ENCODE assay signal across 8 cellular contexts in the genomic region with DNA sequence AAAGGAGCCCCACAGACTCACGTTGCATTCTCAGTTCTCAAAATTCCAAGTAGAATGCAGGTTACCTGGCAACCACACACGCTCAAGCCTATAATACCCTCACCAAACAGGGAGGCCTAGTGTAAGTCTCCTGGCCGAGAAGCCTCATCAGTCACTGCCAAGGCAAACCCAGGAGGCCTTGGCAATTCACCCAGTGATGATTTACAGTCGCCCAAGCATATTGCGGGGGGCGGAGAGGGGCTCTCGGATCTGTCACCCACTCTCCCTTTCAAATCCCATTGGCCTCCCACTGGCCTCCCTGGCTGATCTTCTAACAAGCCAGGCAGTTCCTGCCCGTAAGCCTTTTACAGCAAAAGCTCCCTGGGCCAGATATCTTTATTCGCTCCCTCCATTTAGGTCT. TPM values are rescaled to one million over a fixed set of nuclear protein-coding genes. Genes with fewer than 3 reads are reported as not detected.
DNase-seq lines count a peak whose midpoint lies in the region; ATAC-seq and TF ChIP-seq lines count a peak whose summit lies in the region.

No MANE protein-coding gene starts in this region.

- intact Hi-C loops in activated CD4-positive, alpha-beta memory T cell treated with anti-CD3 and anti-CD28 coated beads for 36 hours (cut with micrococcal nuclease), result loop anchor here (5.0 kb wide), 1 partner anchor 115 kb away; no protein-coding TSS in a partner anchor
- intact Hi-C loops in left ventricle myocardium inferior (cut with micrococcal nuclease), result no loop called here

- H3K27me3 Mint-ChIP-seq in T-helper 2 cell treated with Interferon-gamma antibody and Interleukin-4, amounts not matched to agents 5 μg/mL and 100 μg/mL, for 36 hours (ENCODE audit: low read depth), result no peaks in the 10 kb centered on the region
- H3K27me3 Mint-ChIP-seq in activated CD4-positive, alpha-beta memory T cell treated with anti-CD3 and anti-CD28 coated beads for 36 hours, result no peaks in the 10 kb centered on the region

- H3K4me3 ChIP-seq in left ventricle myocardium inferior, result peak overlapping the region; percentile 96
- peak overlapping the region; percentile 90 for H3K4me3 ChIP-seq in skeletal muscle satellite cell (ENCODE audit: low read length)

- H3K4me2 ChIP-seq in skeletal muscle satellite cell (ENCODE audit: low read length), result peak overlapping the region; percentile 93

- H3K4me1 ChIP-seq in left ventricle myocardium inferior (peaks cover 84% of the 10 kb centered on the region), skeletal muscle satellite cell (ENCODE audit: control insufficient read depth, insufficient read depth, low read length) (peaks cover 18% of the 10 kb centered on the region)

- ATAC-seq in GM18520 (IDR thresholded peaks at IDR 0.05; ENCODE audit: unreplicated experiment) (no peak), GM21723 (IDR thresholded peaks at IDR 0.05; ENCODE audit: unreplicated experiment) (no peak)

- H3K27me3 ChIP-seq in left ventricle myocardium inferior (ENCODE audit: low read depth), result no peaks in the 10 kb centered on the region
- H3K27me3 ChIP-seq in skeletal muscle satellite cell (ENCODE audit: control insufficient read depth, insufficient read depth, low read length), result no peaks in the 10 kb centered on the region

- H3K9me3 Mint-ChIP-seq in T-helper 2 cell treated with Interferon-gamma antibody and Interleukin-4, amounts not matched to agents 5 μg/mL and 100 μg/mL, for 36 hours, result no peaks in the 10 kb centered on the region
- H3K9me3 Mint-ChIP-seq in activated CD4-positive, alpha-beta memory T cell treated with anti-CD3 and anti-CD28 coated beads for 36 hours, result no peaks in the 10 kb centered on the region

- H3K9ac ChIP-seq in skeletal muscle satellite cell (ENCODE audit: low read depth, low read length), result peak overlapping the region; percentile 91

- peaks cover 22% of the 10 kb centered on the region for H3K36me3 Mint-ChIP-seq in T-helper 2 cell treated with Interferon-gamma antibody and Interleukin-4, amounts not matched to agents 5 μg/mL and 100 μg/mL, for 36 hours (ENCODE audit: low read depth)
- H3K36me3 Mint-ChIP-seq in activated CD4-positive, alpha-beta memory T cell treated with anti-CD3 and anti-CD28 coated beads for 36 hours, result peaks cover 19% of the 10 kb centered on the region

- CTCF ChIA-PET in activated CD4-positive, alpha-beta memory T cell treated with anti-CD3 and anti-CD28 coated beads for 36 hours (lab: Charles Lee), result interaction anchor here (2.2 to 7.4 kb wide), 6 partner anchors 15 to 138 kb away, joined by 4 to 225 read pairs (median 32); partner anchors contain the start of gene AKAP8

- peak overlapping the region; percentile 99 for H3K27ac Mint-ChIP-seq in T-helper 2 cell treated with Interferon-gamma antibody and Interleukin-4, amounts not matched to agents 5 μg/mL and 100 μg/mL, for 36 hours
- peak overlapping the region; percentile 97 for H3K27ac Mint-ChIP-seq in activated CD4-positive, alpha-beta memory T cell treated with anti-CD3 and anti-CD28 coated beads for 36 hours

- peaks cover 18% of the 10 kb centered on the region for H3K36me3 ChIP-seq in left ventricle myocardium inferior
- peaks cover 34% of the 10 kb centered on the region for H3K36me3 ChIP-seq in skeletal muscle satellite cell (ENCODE audit: insufficient read depth, low read length)

- H3K4me3 Mint-ChIP-seq in T-helper 2 cell treated with Interferon-gamma antibody and Interleukin-4, amounts not matched to agents 5 μg/mL and 100 μg/mL, for 36 hours, result peak overlapping the region; percentile 100
- peak overlapping the region; percentile 100 for H3K4me3 Mint-ChIP-seq in activated CD4-positive, alpha-beta memory T cell treated with anti-CD3 and anti-CD28 coated beads for 36 hours

- POLR2A ChIA-PET in activated CD4-positive, alpha-beta memory T cell treated with anti-CD3 and anti-CD28 coated beads for 36 hours (lab: Charles Lee), result interaction anchor here (0.9 to 4.5 kb wide), 4 partner anchors 8 to 133 kb away, joined by 3 to 51 read pairs (median 18); partner anchors contain the start of genes AKAP8 and RASAL3

- TF ChIP-seq CTCF in left ventricle myocardium inferior (IDR thresholded peaks at IDR 0.05; ENCODE audit: borderline replicate concordance), result no peak

- H3K9me3 ChIP-seq in left ventricle myocardium inferior (replicated peaks) (no peaks in the 10 kb centered on the region), skeletal muscle satellite cell (replicated peaks; ENCODE audit: low read length) (no peaks in the 10 kb centered on the region)

- H3K4me1 Mint-ChIP-seq in T-helper 2 cell treated with Interferon-gamma antibody and Interleukin-4, amounts not matched to agents 5 μg/mL and 100 μg/mL, for 36 hours (ENCODE audit: low read depth), result peaks cover 38% of the 10 kb centered on the region
- peaks cover 46% of the 10 kb centered on the region for H3K4me1 Mint-ChIP-seq in activated CD4-positive, alpha-beta memory T cell treated with anti-CD3 and anti-CD28 coated beads for 36 hours (ENCODE audit: low read depth)

- no peak for DNase-seq in T-helper 2 cell treated with Interferon-gamma antibody and Interleukin-4, amounts not matched to agents 5 μg/mL and 100 μg/mL, for 36 hours (ENCODE audit: low spot score)
- DNase-seq in T-helper 2 cell (no peak), left ventricle myocardium inferior (no peak), UCSD-AML1 (lab: John Stamatoyannopoulos, UW; ENCODE audit: unreplicated experiment) (no peak)
- no peak for DNase-seq in activated CD4-positive, alpha-beta memory T cell treated with anti-CD3 and anti-CD28 coated beads for 36 hours

- H3K27ac ChIP-seq in left ventricle myocardium inferior (replicated peaks), result peak overlapping the region; percentile 93

RNA-seq across cellular contexts. Expression of gene AKAP8L, which starts 1.1 kb away (rescaled TPM):
- 100 to 1,000 TPM in 1 of 2 experiments, 10 to 100 TPM in 1; 94.2 to 100 TPM for total RNA-seq in activated CD4-positive, alpha-beta memory T cell treated with anti-CD3 and anti-CD28 coated beads for 36 hours
- total RNA-seq in left ventricle myocardium inferior, result 74.5 TPM
- total RNA-seq in skeletal muscle satellite cell (2012; rRNA removed), result 48.5 and 50.7 TPM in 2 replicates

RNA-seq across cellular contexts. Expression of gene WIZ, which starts 32.1 kb away (rescaled TPM):
- 10 to 100 TPM; 18.2 to 21.4 TPM for total RNA-seq in activated CD4-positive, alpha-beta memory T cell treated with anti-CD3 and anti-CD28 coated beads for 36 hours
- 25.3 TPM for total RNA-seq in left ventricle myocardium inferior
- total RNA-seq in skeletal muscle satellite cell (2012; rRNA removed), result 9.4 and 10.7 TPM in 2 replicates

RNA-seq across cellular contexts. Expression of gene AKAP8, which starts 38.1 kb away (rescaled TPM):
- 10 to 100 TPM; 31.5 to 37.2 TPM for total RNA-seq in activated CD4-positive, alpha-beta memory T cell treated with anti-CD3 and anti-CD28 coated beads for 36 hours
- 21.8 TPM for total RNA-seq in left ventricle myocardium inferior
- 18.3 TPM in 2 replicates for total RNA-seq in skeletal muscle satellite cell (2012; rRNA removed)

RNA-seq across cellular contexts. Expression of gene RASAL3, which starts 46.6 kb away (rescaled TPM):
- total RNA-seq in activated CD4-positive, alpha-beta memory T cell treated with anti-CD3 and anti-CD28 coated beads for 36 hours, result 100 to 1,000 TPM; 125 to 130 TPM
- 1.5 TPM for total RNA-seq in left ventricle myocardium inferior
- total RNA-seq in skeletal muscle satellite cell (2012; rRNA removed), result not detected in 2 replicates
